ENCODE assay signal across 8 cellular contexts in the genomic region with DNA sequence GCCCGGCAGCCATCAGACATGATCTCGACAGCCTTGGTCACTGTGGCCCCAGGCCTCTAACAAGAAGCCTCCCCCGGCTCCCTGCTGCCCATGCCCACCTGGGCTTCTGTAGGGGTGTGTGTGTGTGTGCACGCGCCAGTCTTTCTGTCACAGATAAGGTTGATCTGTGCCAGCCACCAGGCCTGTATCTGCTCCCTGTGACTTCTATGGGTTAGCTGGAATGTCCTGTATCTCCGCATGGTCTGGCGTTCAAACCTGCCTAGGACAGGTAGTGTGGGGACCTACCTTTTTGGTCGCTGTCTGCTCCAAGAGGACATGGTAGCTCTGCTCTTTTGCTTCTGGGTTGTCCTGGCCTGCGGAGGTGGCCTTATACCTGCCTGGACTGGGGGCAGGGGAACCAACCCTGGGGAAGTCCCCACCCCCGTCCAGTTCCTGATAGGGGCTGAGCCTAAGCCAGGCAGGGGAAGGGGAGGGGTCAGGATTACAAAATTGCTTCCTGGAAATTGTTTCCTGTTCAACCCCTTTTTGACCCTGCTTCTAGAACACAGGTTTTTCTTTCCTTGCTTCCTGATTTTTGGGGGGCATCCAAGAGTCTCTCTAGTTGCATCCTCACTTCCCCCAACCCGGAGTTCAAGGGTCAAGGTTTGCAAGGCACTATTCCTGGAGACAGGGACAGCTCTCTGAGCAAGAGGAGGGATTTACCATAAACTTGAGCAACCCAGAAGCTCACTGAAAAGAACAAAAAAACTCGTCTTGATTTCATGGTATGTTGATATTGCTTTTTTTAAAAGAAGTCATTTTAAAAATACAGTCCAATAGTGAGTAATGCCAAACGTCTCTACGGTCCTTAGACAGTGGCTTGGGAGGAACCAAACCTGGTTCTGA. TPM values are rescaled to one million over a fixed set of nuclear protein-coding genes. Genes with fewer than 3 reads are reported as not detected.
DNase-seq lines count a peak whose midpoint lies in the region; ATAC-seq and TF ChIP-seq lines count a peak whose summit lies in the region.

A gene with protein sequence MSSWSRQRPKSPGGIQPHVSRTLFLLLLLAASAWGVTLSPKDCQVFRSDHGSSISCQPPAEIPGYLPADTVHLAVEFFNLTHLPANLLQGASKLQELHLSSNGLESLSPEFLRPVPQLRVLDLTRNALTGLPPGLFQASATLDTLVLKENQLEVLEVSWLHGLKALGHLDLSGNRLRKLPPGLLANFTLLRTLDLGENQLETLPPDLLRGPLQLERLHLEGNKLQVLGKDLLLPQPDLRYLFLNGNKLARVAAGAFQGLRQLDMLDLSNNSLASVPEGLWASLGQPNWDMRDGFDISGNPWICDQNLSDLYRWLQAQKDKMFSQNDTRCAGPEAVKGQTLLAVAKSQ (minus strand): TSS at position 340 of the 885 bp plus-strand sequence. CDS start 23 bp downstream, at position 317.

- peaks cover 7% of the 10 kb centered on the region for H3K27me3 Mint-ChIP-seq in activated CD4-positive, alpha-beta T cell treated with anti-CD3 and anti-CD28 coated beads for 36 hours
- peaks cover 8% of the 10 kb centered on the region for H3K27me3 Mint-ChIP-seq in stimulated activated naive CD8-positive, alpha-beta T cell treated with anti-CD3 and anti-CD28 coated beads, Interleukin-15, Interleukin-2, amounts not matched to agents 100 ng/mL and 50 ng/mL, for 24 hours

- CTCF ChIA-PET in activated CD4-positive, alpha-beta T cell treated with anti-CD3 and anti-CD28 coated beads for 36 hours (lab: Charles Lee) = interaction anchor here (0.7 to 1.0 kb wide), 2 partner anchors 17 to 607 kb away, joined by 3 to 5 read pairs; no protein-coding TSS in a partner anchor

- H3K36me3 ChIP-seq in Peyer's patch = no peaks in the 10 kb centered on the region

- H3K9me3 Mint-ChIP-seq in activated CD4-positive, alpha-beta T cell treated with anti-CD3 and anti-CD28 coated beads for 36 hours (ENCODE audit: low read depth) = peaks cover 2% of the 10 kb centered on the region
- H3K9me3 Mint-ChIP-seq in stimulated activated naive CD8-positive, alpha-beta T cell treated with anti-CD3 and anti-CD28 coated beads, Interleukin-15, Interleukin-2, amounts not matched to agents 100 ng/mL and 50 ng/mL, for 24 hours = peaks cover 3% of the 10 kb centered on the region

- DNase-seq in activated CD4-positive, alpha-beta T cell treated with anti-CD3 and anti-CD28 coated beads for 36 hours = peak; percentile 54
- DNase-seq in activated CD4-positive, alpha-beta T cell treated with anti-CD3 and anti-CD28 coated beads, Interleukin-2, amount 50 U/mL, for 4 hours = no peak
- DNase-seq in Peyer's patch (peak in 2 of 3 donors; percentile 69 to 73), left ventricle myocardium superior (no peak), SHP77 (lab: John Stamatoyannopoulos, UW) (no peak), NCI-H82 (lab: John Stamatoyannopoulos, UW) (no peak), midbrain (lab: John Stamatoyannopoulos, UW) (no peak)

- no peaks in the 10 kb centered on the region for H3K9me3 ChIP-seq in Peyer's patch

- no peak within 1 kb of the TSS for H3K4me3 Mint-ChIP-seq in activated CD4-positive, alpha-beta T cell treated with anti-CD3 and anti-CD28 coated beads for 36 hours
- no peak within 1 kb of the TSS for H3K4me3 Mint-ChIP-seq in stimulated activated naive CD8-positive, alpha-beta T cell treated with anti-CD3 and anti-CD28 coated beads, Interleukin-15, Interleukin-2, amounts not matched to agents 100 ng/mL and 50 ng/mL, for 24 hours

- no peaks in the 10 kb centered on the region for H3K36me3 Mint-ChIP-seq in activated CD4-positive, alpha-beta T cell treated with anti-CD3 and anti-CD28 coated beads for 36 hours (ENCODE audit: low read depth)
- no peaks in the 10 kb centered on the region for H3K36me3 Mint-ChIP-seq in stimulated activated naive CD8-positive, alpha-beta T cell treated with anti-CD3 and anti-CD28 coated beads, Interleukin-15, Interleukin-2, amounts not matched to agents 100 ng/mL and 50 ng/mL, for 24 hours (ENCODE audit: low read depth)

- H3K4me3 ChIP-seq in Peyer's patch = peak within 1 kb of the TSS in 2 of 4 donors; percentile 5 to 14

- TF ChIP-seq CTCF in Peyer's patch (IDR thresholded peaks at IDR 0.05) = no peak

- intact Hi-C loops in activated CD4-positive, alpha-beta T cell treated with anti-CD3 and anti-CD28 coated beads for 36 hours (cut with DNase I, micrococcal nuclease) = no loop called here
- intact Hi-C loops in left ventricle myocardium superior (cut with micrococcal nuclease) = no loop called here

- peaks cover 16% of the 10 kb centered on the region for H3K4me1 Mint-ChIP-seq in activated CD4-positive, alpha-beta T cell treated with anti-CD3 and anti-CD28 coated beads for 36 hours
- peaks cover 13% of the 10 kb centered on the region for H3K4me1 Mint-ChIP-seq in stimulated activated naive CD8-positive, alpha-beta T cell treated with anti-CD3 and anti-CD28 coated beads, Interleukin-15, Interleukin-2, amounts not matched to agents 100 ng/mL and 50 ng/mL, for 24 hours (ENCODE audit: low read depth)

- peaks cover 0 to 7% of the 10 kb centered on the region in 2 donors for H3K27me3 ChIP-seq in Peyer's patch

- TF ChIP-seq POLR2A in Peyer's patch (IDR thresholded peaks at IDR 0.05) = peak; percentile 45 to 54

- H3K27ac ChIP-seq in Peyer's patch = peak within 1 kb of the TSS in 3 of 4 donors; percentile 33 to 46 (median 34)

- H3K27ac Mint-ChIP-seq in activated CD4-positive, alpha-beta T cell treated with anti-CD3 and anti-CD28 coated beads for 36 hours = no peak within 1 kb of the TSS
- H3K27ac Mint-ChIP-seq in stimulated activated naive CD8-positive, alpha-beta T cell treated with anti-CD3 and anti-CD28 coated beads, Interleukin-15, Interleukin-2, amounts not matched to agents 100 ng/mL and 50 ng/mL, for 24 hours = peak within 1 kb of the TSS; percentile 54

- POLR2A ChIA-PET in activated CD4-positive, alpha-beta T cell treated with anti-CD3 and anti-CD28 coated beads for 36 hours (lab: Charles Lee) = no interaction called here

- peak; percentile 68 for ATAC-seq in activated CD4-positive, alpha-beta T cell treated with anti-CD3 and anti-CD28 coated beads for 36 hours
- peak; percentile 38 for ATAC-seq in left ventricle myocardium superior

- H3K4me1 ChIP-seq in Peyer's patch = peaks cover 0 to 7% (median 0%) of the 10 kb centered on the region in 4 donors

RNA-seq across cellular contexts. Expression of the gene that starts here (rescaled TPM):
- under 1 TPM; 0.35 to 0.57 TPM for total RNA-seq in activated CD4-positive, alpha-beta T cell treated with anti-CD3 and anti-CD28 coated beads for 36 hours
- total RNA-seq in Peyer's patch (1 to 10 TPM; 1.7 to 3.5 (median 3.0) TPM), left ventricle myocardium superior (0.30 TPM)

Comparison
In these comparisons a context has a peak if more than half of its experiments do, and no peak if none do; other contexts are left out.
1. Peak in DNase-seq and ATAC-seq in activated CD4-positive, alpha-beta T cell treated with anti-CD3 and anti-CD28 coated beads for 36 hours; RNA of the gene not detected or under 1 TPM.
2. Peak in ATAC-seq in left ventricle myocardium superior; RNA of the gene not detected or under 1 TPM.
3. DNase-seq: peak in Peyer's patch (2 of 3); none in activated CD4-positive, alpha-beta T cell treated with anti-CD3 and anti-CD28 coated beads, Interleukin-2, amount 50 U/mL, for 4 hours (0 of 2), left ventricle myocardium superior (single experiment), SHP77 (0 of 2), NCI-H82 (single experiment) and midbrain (single experiment).